In genomic region chr16:81445143-81445922, GRCh38 we compare ENCODE assay signal across 8 cellular contexts. TPM values are rescaled to one million over a fixed set of nuclear protein-coding genes. Genes with fewer than 3 reads are reported as not detected.
DNase-seq lines count a peak whose midpoint lies in the region; ATAC-seq and TF ChIP-seq lines count a peak whose summit lies in the region.

No MANE protein-coding gene starts in this region.

- intact Hi-C loops in stomach (cut with DNase I; ENCODE audit: low total_unique reads), result no loop called here

- H3K4me1 Mint-ChIP-seq in chondrocyte (ENCODE audit: low read depth), result peaks cover 23% of the 10 kb centered on the region

- TF ChIP-seq EP300 in stomach (IDR thresholded peaks at IDR 0.05), result no peak

- H3K9me3 ChIP-seq in liver (ENCODE audit: control insufficient read depth in 4 of 4, low read length in 3 of 4) (no peaks in the 10 kb centered on the region), stomach (no peaks in the 10 kb centered on the region)

- TF ChIP-seq POLR2A in stomach (IDR thresholded peaks at IDR 0.05), result no peak

- TF ChIP-seq RAD21 in liver (IDR thresholded peaks at IDR 0.05), result no peak

- 1% methylated on average over 62 of the region's 62 CpGs for WGBS in liver
- 0 to 1% (median 0%) methylated on average over 27 to 56 of the region's 62 CpGs for WGBS in stomach, 5 donors

- H3K9me3 Mint-ChIP-seq in chondrocyte (ENCODE audit: low read depth), result no peaks in the 10 kb centered on the region

- no peaks in the 10 kb centered on the region for H3K36me3 Mint-ChIP-seq in chondrocyte (ENCODE audit: low read depth)

- no peaks in the 10 kb centered on the region for H3K27me3 ChIP-seq in liver (ENCODE audit: control insufficient read depth in 4 of 4, insufficient read depth in 4 of 4, low read length in 3 of 4)
- no peaks in the 10 kb centered on the region for H3K27me3 ChIP-seq in stomach

- H3K4me1 ChIP-seq in liver (ENCODE audit: control insufficient read depth in 4 of 4, insufficient read depth in 4 of 4, low read length in 3 of 4) (peaks cover 7 to 42% (median 27%) of the 10 kb centered on the region in 4 donors), stomach (peaks cover 37 to 60% (median 52%) of the 10 kb centered on the region in 4 donors)

- peak; percentile 41 for DNase-seq in activated T-cell treated with anti-CD3 and anti-CD28 coated beads for 48 hours (ENCODE audit: low read depth)
- no peak for DNase-seq in activated T-cell treated with anti-CD3 and anti-CD28 coated beads for 4 hours
- DNase-seq in T-helper 9 cell, result peak; percentile 23
- no peak for DNase-seq in chondrocyte (ENCODE audit: low spot score)
- peak; percentile 58 for DNase-seq in stomach
- DNase-seq in NCI-H1048 (lab: John Stamatoyannopoulos, UW), result no peak

- TF ChIP-seq CTCF in chondrocyte (IDR thresholded peaks at IDR 0.05) (peak; percentile 70), liver (IDR thresholded peaks at IDR 0.05; ENCODE audit: low read depth, low read length, missing input control) (peak; percentile 1), stomach (IDR thresholded peaks at IDR 0.05) (no peak)

- H3K27ac ChIP-seq in liver (ENCODE audit: low read depth in 1 of 2, low read length in 2 of 2) (peak overlapping the region; percentile 89), stomach (peak overlapping the region; percentile 85 to 98 (median 94))

- H3K27ac Mint-ChIP-seq in chondrocyte (ENCODE audit: unreplicated experiment), result peak overlapping the region; percentile 68

- peak overlapping the region; percentile 85 to 93 (median 90) for H3K4me3 ChIP-seq in liver (ENCODE audit: low read depth in 1 of 3, low read length in 3 of 3)
- H3K4me3 ChIP-seq in stomach, result peak overlapping the region; percentile 86 to 95 (median 90)

- H3K36me3 ChIP-seq in liver (ENCODE audit: control insufficient read depth in 4 of 4, insufficient read depth in 3 of 4, low read depth in 1 of 4, low read length in 3 of 4), result no peaks in the 10 kb centered on the region
- no peaks in the 10 kb centered on the region for H3K36me3 ChIP-seq in stomach

- no peaks in the 10 kb centered on the region for H3K27me3 Mint-ChIP-seq in chondrocyte (ENCODE audit: low read depth)

- peak; percentile 36 for ATAC-seq in HG03159 (IDR thresholded peaks at IDR 0.05; ENCODE audit: unreplicated experiment)

- peak overlapping the region; percentile 69 to 96 for H3K9ac ChIP-seq in liver (ENCODE audit: low read depth in 1 of 2, low read length in 2 of 2)

- H3K4me3 Mint-ChIP-seq in chondrocyte (ENCODE audit: unreplicated experiment), result peak overlapping the region; percentile 89

TF ChIP-seq in liver, 16 proteins besides CTCF, POLR2A, EP300 and RAD21:
- TF ChIP-seq YY1 (IDR thresholded peaks at IDR 0.05) (no peak), REST (IDR thresholded peaks at IDR 0.05) (no peak), HNF4A (conservative IDR thresholded peaks at IDR 0.05) (no peak), HNF4G (IDR thresholded peaks at IDR 0.05) (no peak), ZBTB33 (IDR thresholded peaks at IDR 0.05) (no peak), RXRA (IDR thresholded peaks at IDR 0.05) (no peak), FOXA1 (IDR thresholded peaks at IDR 0.05) (no peak), JUND (IDR thresholded peaks at IDR 0.05) (no peak), FOXA2 (IDR thresholded peaks at IDR 0.05) (no peak), SP1 (IDR thresholded peaks at IDR 0.05) (no peak), ATF3 (IDR thresholded peaks at IDR 0.05) (no peak), NR2F2 (IDR thresholded peaks at IDR 0.05) (no peak), MAX (IDR thresholded peaks at IDR 0.05) (no peak), EGR1 (IDR thresholded peaks at IDR 0.05; ENCODE audit: low read depth in 2 of 2) (no peak), GABPA (IDR thresholded peaks at IDR 0.05 in 1 of 2, conservative IDR thresholded peaks at IDR 0.05 in 1 of 2) (no peak), TAF1 (conservative IDR thresholded peaks at IDR 0.05) (no peak)
TF ChIP-seq in liver: peak in this region for 0.

RNA-seq across cellular contexts. Expression of gene CMIP, which starts 0.7 kb away (rescaled TPM):
- 61.4 to 69.6 TPM (median 62.9 TPM) in 3 replicates for total RNA-seq in chondrocyte
- 10 to 100 TPM; 14.1 to 15.6 TPM for total RNA-seq in liver
- polyA plus RNA-seq in liver, result 1 to 10 TPM; 1.7 to 6.1 TPM
- 10 to 100 TPM; 11.1 to 71.0 (median 31.9) TPM for total RNA-seq in stomach
- 10 to 100 TPM; 11.5 to 54.3 (median 30.5) TPM for polyA plus RNA-seq in stomach

Comparison
In these comparisons a context has a peak if more than half of its experiments do, and no peak if none do; other contexts are left out.
1. DNase-seq: peak in activated T-cell treated with anti-CD3 and anti-CD28 coated beads for 48 hours (single experiment), T-helper 9 cell (single experiment) and stomach (single experiment); none in activated T-cell treated with anti-CD3 and anti-CD28 coated beads for 4 hours (single experiment), chondrocyte (single experiment) and NCI-H1048 (single experiment).
2. CTCF ChIP-seq: peak in chondrocyte (single experiment) and liver (single experiment); none in stomach (0 of 7).